In genomic region chr2:29802976-29803375, GRCh38 we compare ENCODE assay signal across 20 cellular contexts.
DNase-seq lines count a peak whose midpoint lies in the region; ATAC-seq, FAIRE-seq and TF ChIP-seq lines count a peak whose summit lies in the region.
"Had no signal": no experiment of that assay in that cellular context is flagged by ENCODE, and none has a peak within 500 bp of the region (broad histone marks: within the 10 kb centered on the region; RNA-seq: fewer than 3 reads in every experiment).

No MANE protein-coding gene starts in this region.

- H3K4me3 ChIP-seq in body of pancreas (no peak overlapping the region), stomach (no peak overlapping the region)

- no peak for TF ChIP-seq EP300 in stomach (IDR thresholded peaks at IDR 0.05)

- 34 to 38% methylated on average over 1 of the region's 1 CpG for WGBS in body of pancreas, 2 donors
- WGBS in stomach, 5 donors, result 24 to 56% (median 42%) methylated on average over 1 of the region's 1 CpG

- ATAC-seq in body of pancreas, result no peak
- no peak for ATAC-seq in GM21526 (IDR thresholded peaks at IDR 0.05; ENCODE audit: low FRiP score, unreplicated experiment)

- TF ChIP-seq CTCF in body of pancreas (IDR thresholded peaks at IDR 0.05) (no peak), stomach (IDR thresholded peaks at IDR 0.05) (no peak)

- H3K4me1 ChIP-seq in body of pancreas, result no peaks in the 10 kb centered on the region
- no peaks in the 10 kb centered on the region for H3K4me1 ChIP-seq in stomach

- H3K36me3 ChIP-seq in body of pancreas (replicated peaks in 1 of 2; ENCODE audit: insufficient read depth in 1 of 2, low read depth in 2 of 2), result no peaks in the 10 kb centered on the region
- H3K36me3 ChIP-seq in stomach, result no peaks in the 10 kb centered on the region

- peak; percentile 10 for DNase-seq in AG08396 (ENCODE audit: low spot score)
- DNase-seq in NCI-H446 treated with DMSO at 0.1 percent for 48 hours (lab: John Stamatoyannopoulos, UW), result peak; percentile 64
- DNase-seq in kidney tubule cell (ENCODE audit: low spot score), result peak; percentile 6
- DNase-seq in body of pancreas, result no peak
- no peak for DNase-seq in NCI-H510A treated with DMSO at 0.1 percent for 48 hours (lab: John Stamatoyannopoulos, UW)
- DNase-seq in stomach, result no peak
- DNase-seq: AML-193; Calu3; CD4-positive, CD25-positive, alpha-beta regulatory T cell; DND-41; GF-D8; KBM-7; MM.1S; NCI-H1105 treated with DMSO at 0.1 percent for 48 hours; NCI-H187; NCI-H774 had no signal

- no peak for TF ChIP-seq POLR2A in body of pancreas (IDR thresholded peaks at IDR 0.05)
- TF ChIP-seq POLR2A in stomach (IDR thresholded peaks at IDR 0.05), result no peak

- intact Hi-C loops in body of pancreas (cut with DNase I), result no loop called here
- intact Hi-C loops in stomach (cut with DNase I; ENCODE audit: low total_unique reads), result no loop called here

- H3K27ac ChIP-seq in body of pancreas, result no peak overlapping the region
- no peak overlapping the region for H3K27ac ChIP-seq in stomach

- H3K9me3 ChIP-seq in body of pancreas (no peaks in the 10 kb centered on the region), stomach (no peaks in the 10 kb centered on the region)

- peak; percentile 88 for FAIRE-seq in endometrium (lab: Jason Lieb, UNC)
- FAIRE-seq: A204.1, H1 had no signal

- H3K27me3 ChIP-seq in body of pancreas (no peaks in the 10 kb centered on the region), stomach (no peaks in the 10 kb centered on the region)

Comparison
In these comparisons a context has a peak if more than half of its experiments do, and no peak if none do; other contexts are left out.
1. DNase-seq: peak in AG08396 (single experiment), NCI-H446 treated with DMSO at 0.1 percent for 48 hours (single experiment) and kidney tubule cell (single experiment); none in body of pancreas (0 of 4), NCI-H510A treated with DMSO at 0.1 percent for 48 hours (single experiment) and stomach (single experiment).